1 cellular context compared by ENCODE assay signal in the genomic region with DNA sequence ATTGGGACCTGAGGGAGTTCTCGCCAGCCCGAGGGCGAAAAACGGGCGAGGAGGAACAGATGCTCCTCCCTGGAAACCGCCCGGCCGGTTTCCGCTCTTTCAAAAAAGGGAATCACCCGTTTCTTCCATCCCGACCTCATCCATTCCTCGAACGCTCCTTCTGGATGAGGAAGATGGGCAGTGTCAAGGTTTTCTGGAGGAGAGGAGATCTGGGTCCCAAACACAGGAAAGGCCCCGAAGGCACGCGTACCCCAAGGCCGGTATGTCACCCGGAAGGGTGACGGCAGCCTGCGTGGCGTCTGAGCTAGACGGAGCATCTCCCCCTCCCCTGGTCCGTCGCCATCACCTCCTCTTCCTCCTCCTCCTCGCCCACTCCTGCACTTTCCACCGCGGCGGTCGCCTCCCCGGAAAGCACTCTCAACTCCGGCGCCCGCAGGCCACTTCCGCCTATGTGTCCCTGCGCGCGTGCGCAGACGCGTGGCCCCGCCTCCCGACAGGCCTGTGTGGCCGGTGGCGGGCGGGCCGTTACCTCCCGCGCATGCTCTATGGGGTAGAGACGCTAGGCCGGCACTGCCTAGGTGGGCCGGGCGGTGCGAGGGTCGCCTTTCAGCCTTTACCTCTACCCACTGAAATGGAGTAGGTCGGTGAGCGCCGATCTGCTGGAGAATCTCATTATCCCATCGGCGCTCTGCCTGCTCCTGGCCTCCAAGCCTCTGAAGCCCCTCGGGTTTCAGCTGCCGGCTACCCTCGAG.
A peak's percentile ranks its signal among the peaks of the same experiment; 100 is the strongest.
TF ChIP-seq lines count a peak whose summit lies in the region.

SLC35B3 (minus strand) TSS at position 453 of the 752 bp plus-strand sequence.

TF ChIP-seq in HepG2, 621 proteins besides CTCF, POLR2A, EP300 and RAD21 (continued from another document and continues in another):
- peak; percentile 27; the same call in 1 of the 2 replicates for TF ChIP-seq MTERF4 (CRISPR knock-in tag; IDR thresholded peaks at IDR 0.05)
- TF ChIP-seq ZNF160 (CRISPR knock-in tag; IDR thresholded peaks at IDR 0.05), result no peak
- TF ChIP-seq CCAR2 (optimal IDR thresholded peaks at IDR 0.05; ENCODE audit: low read depth, low read length), result no peak
- TF ChIP-seq ZBTB3 (CRISPR knock-in tag; IDR thresholded peaks at IDR 0.05; ENCODE audit: borderline replicate concordance, low read depth), result no peak; the same call in 1 of the 2 replicates
- TF ChIP-seq THYN1 (CRISPR knock-in tag; IDR thresholded peaks at IDR 0.05; ENCODE audit: borderline replicate concordance, low read depth), result no peak
- TF ChIP-seq ZHX2 (IDR thresholded peaks at IDR 0.05; ENCODE audit: low read depth), result no peak
- TF ChIP-seq ZHX2 (CRISPR knock-in tag; IDR thresholded peaks at IDR 0.05; ENCODE audit: borderline replicate concordance), result no peak
- peak; percentile 81; the same call in 1 of the 2 replicates for TF ChIP-seq ZNF329 (CRISPR knock-in tag; IDR thresholded peaks at IDR 0.05; ENCODE audit: low read depth)
- no peak for TF ChIP-seq HNF4G (IDR thresholded peaks at IDR 0.05; ENCODE audit: borderline replicate concordance, low read depth, low read length)
- TF ChIP-seq HNF4G (CRISPR knock-in tag; IDR thresholded peaks at IDR 0.05; ENCODE audit: borderline replicate concordance, low read depth), result peak; percentile 32; the same call in 1 of the 2 replicates
- TF ChIP-seq ZNF737 (CRISPR knock-in tag; IDR thresholded peaks at IDR 0.05; ENCODE audit: borderline replicate concordance), result no peak
- TF ChIP-seq ZNF280D (CRISPR knock-in tag; IDR thresholded peaks at IDR 0.05), result peak; percentile 77; the same call in 1 of the 2 replicates
- TF ChIP-seq SRY (CRISPR knock-in tag; IDR thresholded peaks at IDR 0.05), result peak; percentile 99
- TF ChIP-seq MED1 (CRISPR knock-in tag; IDR thresholded peaks at IDR 0.05), result peak; percentile 67
- TF ChIP-seq ZNF672 (CRISPR knock-in tag; IDR thresholded peaks at IDR 0.05), result no peak
- TF ChIP-seq ZSCAN5A (CRISPR knock-in tag; IDR thresholded peaks at IDR 0.05; ENCODE audit: borderline replicate concordance), result no peak
- TF ChIP-seq ZNF746 (CRISPR knock-in tag; IDR thresholded peaks at IDR 0.05), result peak; percentile 90; the same call in 1 of the 2 replicates
- TF ChIP-seq, protein P1, sequence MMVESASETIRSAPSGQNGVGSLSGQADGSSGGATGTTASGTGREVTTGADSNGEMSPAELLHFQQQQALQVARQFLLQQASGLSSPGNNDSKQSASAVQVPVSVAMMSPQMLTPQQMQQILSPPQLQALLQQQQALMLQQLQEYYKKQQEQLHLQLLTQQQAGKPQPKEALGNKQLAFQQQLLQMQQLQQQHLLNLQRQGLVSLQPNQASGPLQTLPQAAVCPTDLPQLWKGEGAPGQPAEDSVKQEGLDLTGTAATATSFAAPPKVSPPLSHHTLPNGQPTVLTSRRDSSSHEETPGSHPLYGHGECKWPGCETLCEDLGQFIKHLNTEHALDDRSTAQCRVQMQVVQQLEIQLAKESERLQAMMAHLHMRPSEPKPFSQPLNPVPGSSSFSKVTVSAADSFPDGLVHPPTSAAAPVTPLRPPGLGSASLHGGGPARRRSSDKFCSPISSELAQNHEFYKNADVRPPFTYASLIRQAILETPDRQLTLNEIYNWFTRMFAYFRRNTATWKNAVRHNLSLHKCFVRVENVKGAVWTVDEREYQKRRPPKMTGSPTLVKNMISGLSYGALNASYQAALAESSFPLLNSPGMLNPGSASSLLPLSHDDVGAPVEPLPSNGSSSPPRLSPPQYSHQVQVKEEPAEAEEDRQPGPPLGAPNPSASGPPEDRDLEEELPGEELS (CRISPR knock-in tag; IDR thresholded peaks at IDR 0.05), result peak; percentile 37; the same call in 1 of the 2 replicates
- TF ChIP-seq ONECUT2 (CRISPR knock-in tag; IDR thresholded peaks at IDR 0.05), result peak; percentile 59; the same call in 1 of the 2 replicates
- TF ChIP-seq GFI1 (CRISPR knock-in tag; IDR thresholded peaks at IDR 0.05; ENCODE audit: borderline replicate concordance), result peak; percentile 65; the same call in 1 of the 2 replicates
- peak; percentile 96 for TF ChIP-seq ZNF883 (CRISPR knock-in tag; IDR thresholded peaks at IDR 0.05; ENCODE audit: not compliant biosample characterization)
- TF ChIP-seq, protein P2, sequence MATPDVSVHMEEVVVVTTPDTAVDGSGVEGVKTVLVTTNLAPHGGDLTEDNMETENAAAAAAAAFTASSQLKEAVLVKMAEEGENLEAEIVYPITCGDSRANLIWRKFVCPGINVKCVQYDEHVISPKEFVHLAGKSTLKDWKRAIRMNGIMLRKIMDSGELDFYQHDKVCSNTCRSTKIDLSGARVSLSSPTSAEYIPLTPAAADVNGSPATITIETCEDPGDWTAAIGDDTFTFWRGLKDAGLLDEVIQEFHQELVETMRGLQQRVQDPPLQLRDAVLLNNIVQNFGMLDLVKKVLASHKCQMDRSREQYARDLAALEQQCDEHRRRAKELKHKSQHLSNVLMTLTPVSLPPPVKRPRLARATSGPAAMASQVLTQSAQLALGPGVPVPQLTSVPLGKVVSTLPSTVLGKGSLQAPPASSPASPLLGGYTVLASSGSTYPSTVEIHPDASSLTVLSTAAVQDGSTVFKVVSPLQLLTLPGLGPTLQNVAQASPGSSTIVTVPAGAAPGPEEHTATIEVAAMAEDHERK (CRISPR knock-in tag; IDR thresholded peaks at IDR 0.05; ENCODE audit: low read depth), result 0 out of 2 replicates have a peak, but pooled peaks have one; percentile 27
- TF ChIP-seq ZNF552 (CRISPR knock-in tag; IDR thresholded peaks at IDR 0.05; ENCODE audit: borderline replicate concordance), result peak; percentile 89; the same call in 1 of the 2 replicates
- TF ChIP-seq CCDC6 (CRISPR knock-in tag; IDR thresholded peaks at IDR 0.05), result peak; percentile 98
- TF ChIP-seq ZNF275 (CRISPR knock-in tag; IDR thresholded peaks at IDR 0.05; ENCODE audit: borderline replicate concordance), result peak; percentile 86; the same call in 1 of the 2 replicates
- no peak; the same call in 1 of the 2 replicates for TF ChIP-seq FOSL2 (CRISPR knock-in tag; IDR thresholded peaks at IDR 0.05)
- TF ChIP-seq, protein P3, sequence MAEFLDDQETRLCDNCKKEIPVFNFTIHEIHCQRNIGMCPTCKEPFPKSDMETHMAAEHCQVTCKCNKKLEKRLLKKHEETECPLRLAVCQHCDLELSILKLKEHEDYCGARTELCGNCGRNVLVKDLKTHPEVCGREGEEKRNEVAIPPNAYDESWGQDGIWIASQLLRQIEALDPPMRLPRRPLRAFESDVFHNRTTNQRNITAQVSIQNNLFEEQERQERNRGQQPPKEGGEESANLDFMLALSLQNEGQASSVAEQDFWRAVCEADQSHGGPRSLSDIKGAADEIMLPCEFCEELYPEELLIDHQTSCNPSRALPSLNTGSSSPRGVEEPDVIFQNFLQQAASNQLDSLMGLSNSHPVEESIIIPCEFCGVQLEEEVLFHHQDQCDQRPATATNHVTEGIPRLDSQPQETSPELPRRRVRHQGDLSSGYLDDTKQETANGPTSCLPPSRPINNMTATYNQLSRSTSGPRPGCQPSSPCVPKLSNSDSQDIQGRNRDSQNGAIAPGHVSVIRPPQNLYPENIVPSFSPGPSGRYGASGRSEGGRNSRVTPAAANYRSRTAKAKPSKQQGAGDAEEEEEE (CRISPR knock-in tag; IDR thresholded peaks at IDR 0.05; ENCODE audit: borderline replicate concordance), result no peak
- no peak for TF ChIP-seq ZFP36L2 (CRISPR knock-in tag; IDR thresholded peaks at IDR 0.05)
- TF ChIP-seq, protein P4, sequence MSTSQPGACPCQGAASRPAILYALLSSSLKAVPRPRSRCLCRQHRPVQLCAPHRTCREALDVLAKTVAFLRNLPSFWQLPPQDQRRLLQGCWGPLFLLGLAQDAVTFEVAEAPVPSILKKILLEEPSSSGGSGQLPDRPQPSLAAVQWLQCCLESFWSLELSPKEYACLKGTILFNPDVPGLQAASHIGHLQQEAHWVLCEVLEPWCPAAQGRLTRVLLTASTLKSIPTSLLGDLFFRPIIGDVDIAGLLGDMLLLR (CRISPR knock-in tag; IDR thresholded peaks at IDR 0.05), result peak; percentile 87
- peak; percentile 65 for TF ChIP-seq ZNF616 (CRISPR knock-in tag; IDR thresholded peaks at IDR 0.05; ENCODE audit: low read depth)
- TF ChIP-seq ZNF891 (CRISPR knock-in tag; IDR thresholded peaks at IDR 0.05), result peak; percentile 82
- TF ChIP-seq, protein P5, sequence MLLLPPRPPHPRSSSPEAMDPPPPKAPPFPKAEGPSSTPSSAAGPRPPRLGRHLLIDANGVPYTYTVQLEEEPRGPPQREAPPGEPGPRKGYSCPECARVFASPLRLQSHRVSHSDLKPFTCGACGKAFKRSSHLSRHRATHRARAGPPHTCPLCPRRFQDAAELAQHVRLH (CRISPR knock-in tag; IDR thresholded peaks at IDR 0.05; ENCODE audit: borderline replicate concordance, low read depth), result peak; percentile 93
- TF ChIP-seq ZNF564 (CRISPR knock-in tag; IDR thresholded peaks at IDR 0.05), result peak; percentile 96
- TF ChIP-seq ZBTB38 (CRISPR knock-in tag; IDR thresholded peaks at IDR 0.05), result peak; percentile 98
- TF ChIP-seq HOXD1 (CRISPR knock-in tag; IDR thresholded peaks at IDR 0.05), result peak; percentile 92
